In genomic region chr15:41934843-41935242, GRCh38 we compare ENCODE assay signal across 8 cellular contexts. TPM values are rescaled to one million over a fixed set of nuclear protein-coding genes. Genes with fewer than 3 reads are reported as not detected.
A peak's percentile ranks its signal among the peaks of the same experiment; 100 is the strongest.
DNase-seq lines count a peak whose midpoint lies in the region; ATAC-seq, FAIRE-seq and TF ChIP-seq lines count a peak whose summit lies in the region.

No MANE protein-coding gene starts in this region.

- no peaks in the 10 kb centered on the region for H3K27me3 ChIP-seq in H7 (ENCODE audit: control insufficient read depth, insufficient read depth, low read length)
- H3K27me3 ChIP-seq in bronchial epithelial cell (ENCODE audit: control insufficient read depth, insufficient read depth, low read length) = no peaks in the 10 kb centered on the region

- ATAC-seq in sciatic nerve = peak; percentile 35
- ATAC-seq in HG03095 (IDR thresholded peaks at IDR 0.05; ENCODE audit: unreplicated experiment) = no peak
- no peak for ATAC-seq in GM18868 (IDR thresholded peaks at IDR 0.05; ENCODE audit: unreplicated experiment)

- H3K36me3 ChIP-seq in H7 (replicated peaks; ENCODE audit: control insufficient read depth, insufficient read depth, low read length) (no peaks in the 10 kb centered on the region), bronchial epithelial cell (ENCODE audit: control insufficient read depth, insufficient read depth, low read length) (no peaks in the 10 kb centered on the region)

- peak; percentile 70 for DNase-seq in H7
- peak; percentile 61 for DNase-seq in activated CD4-positive, CD25-positive, alpha-beta regulatory T cell treated with anti-CD3 and anti-CD28 coated beads, Interleukin-2, amount 50 U/mL, for 16 hours (ENCODE audit: low read depth, low spot score)
- DNase-seq in bronchial epithelial cell (ENCODE audit: low read depth) = peak; percentile 65
- no peak for DNase-seq in sciatic nerve (ENCODE audit: low spot score)
- no peak for DNase-seq in RPMI8226
- no peak for DNase-seq in kidney glomerular epithelial cell (lab: John Stamatoyannopoulos, UW)

- no peak for TF ChIP-seq CTCF in bronchial epithelial cell (IDR thresholded peaks at IDR 0.05; ENCODE audit: insufficient read depth, low read length, severe bottlenecking)

- intact Hi-C loops in sciatic nerve (cut with DNase I) = no loop called here

- H3K4me3 ChIP-seq in H7 (ENCODE audit: insufficient read depth, low read depth, low read length) (no peak overlapping the region), bronchial epithelial cell (ENCODE audit: low read depth, low read length) (no peak overlapping the region)

- no peak for FAIRE-seq in bronchial epithelial cell (lab: Jason Lieb, UNC)

RNA-seq across cellular contexts. Expression of gene EHD4, which starts 37.5 kb away (rescaled TPM):
- 22.0 and 22.2 TPM in 2 replicates for total RNA-seq in H7 (2014; rRNA removed; shearing (Covaris generic))
- 21.1 and 28.3 TPM in 2 replicates for total RNA-seq in bronchial epithelial cell
- 27.3 TPM for total RNA-seq in sciatic nerve

RNA-seq across cellular contexts. Expression of gene SPTBN5, which starts 41.0 kb away (rescaled TPM):
- 0.17 and 0.55 TPM in 2 replicates for total RNA-seq in H7 (2014; rRNA removed; shearing (Covaris generic))
- total RNA-seq in bronchial epithelial cell (0.51 and 0.53 TPM in 2 replicates), sciatic nerve (35.0 TPM)

Comparison
In these comparisons a context has a peak if more than half of its experiments do, and no peak if none do; other contexts are left out.
1. DNase-seq: peak in H7 (single experiment), activated CD4-positive, CD25-positive, alpha-beta regulatory T cell treated with anti-CD3 and anti-CD28 coated beads, Interleukin-2, amount 50 U/mL, for 16 hours (single experiment) and bronchial epithelial cell (single experiment); none in sciatic nerve (single experiment), RPMI8226 (single experiment) and kidney glomerular epithelial cell (single experiment).
2. RNA of gene SPTBN5, which starts 41.0 kb away (total RNA-seq): 35.0 TPM in sciatic nerve (single experiment); 0.51 to 0.53 TPM in bronchial epithelial cell and 0.17 to 0.55 TPM in H7; every median in the first group is over 10 times any median in the second.